Comparison of ENCODE assay signal across 1 cellular context in genomic region chrX:136778914-136779313, GRCh38.
TF ChIP-seq lines count a peak whose summit lies in the region.

No MANE protein-coding gene starts in this region.

TF ChIP-seq in K562, 482 proteins besides CTCF, POLR2A, EP300 and RAD21 (continued from another document):
- TF ChIP-seq, protein P1, sequence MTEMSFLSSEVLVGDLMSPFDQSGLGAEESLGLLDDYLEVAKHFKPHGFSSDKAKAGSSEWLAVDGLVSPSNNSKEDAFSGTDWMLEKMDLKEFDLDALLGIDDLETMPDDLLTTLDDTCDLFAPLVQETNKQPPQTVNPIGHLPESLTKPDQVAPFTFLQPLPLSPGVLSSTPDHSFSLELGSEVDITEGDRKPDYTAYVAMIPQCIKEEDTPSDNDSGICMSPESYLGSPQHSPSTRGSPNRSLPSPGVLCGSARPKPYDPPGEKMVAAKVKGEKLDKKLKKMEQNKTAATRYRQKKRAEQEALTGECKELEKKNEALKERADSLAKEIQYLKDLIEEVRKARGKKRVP (CRISPR knock-in tag; IDR thresholded peaks at IDR 0.05): no peak
- TF ChIP-seq RBM25 (IDR thresholded peaks at IDR 0.05; ENCODE audit: low read depth, low read length, severe bottlenecking): no peak
- no peak for TF ChIP-seq ELK3 (CRISPR knock-in tag; IDR thresholded peaks at IDR 0.05)
